ENCODE assay signal across 8 cellular contexts in the genomic region with DNA sequence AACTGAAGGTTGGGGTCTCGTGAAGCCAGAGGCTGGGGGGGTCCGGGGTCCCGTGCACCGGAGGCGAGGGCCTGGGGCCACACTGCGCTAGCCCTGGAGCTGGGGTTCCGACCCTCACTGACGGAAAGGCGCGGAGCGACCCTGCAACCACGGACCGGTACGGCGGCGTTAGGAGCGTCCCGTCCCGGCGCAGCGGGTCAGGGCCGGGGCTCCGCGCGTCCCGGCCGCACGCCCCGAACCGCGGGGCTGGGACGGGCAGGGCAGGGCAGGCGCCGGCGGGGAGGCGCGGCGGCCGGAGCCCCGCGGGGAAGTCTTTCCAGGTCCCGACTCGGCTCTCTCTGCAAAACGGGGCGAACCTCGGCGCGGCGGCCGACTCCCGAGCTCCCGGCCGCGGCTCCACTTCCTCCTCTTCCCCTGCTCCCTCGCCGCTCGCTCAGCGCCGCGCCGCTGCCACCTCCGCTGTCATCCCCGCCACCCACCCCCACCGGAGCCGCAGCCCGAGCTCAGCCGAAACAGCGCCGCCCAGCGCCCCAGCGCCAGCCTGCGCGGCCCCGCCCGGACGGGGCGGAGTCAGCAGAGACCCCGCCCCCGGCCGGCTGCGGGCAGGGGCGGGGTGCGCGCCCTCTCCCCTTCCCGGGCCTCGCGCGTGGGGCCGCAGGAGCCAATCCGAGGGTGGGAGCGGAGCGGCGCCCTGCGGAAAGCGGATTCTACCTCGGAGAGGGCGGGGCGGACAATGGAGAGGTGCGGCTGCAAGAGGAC. TPM values are rescaled to one million over a fixed set of nuclear protein-coding genes. Genes with fewer than 3 reads are reported as not detected.
DNase-seq lines count a peak whose midpoint lies in the region; ATAC-seq and TF ChIP-seq lines count a peak whose summit lies in the region.

TSS of gene GDPD5 (minus strand) at position 509 of the 759 bp plus-strand sequence. CDS start 48,206 bp downstream, outside the sequence.

- peaks cover 51% of the 10 kb centered on the region for H3K27me3 Mint-ChIP-seq in nephron progenitor cell (ENCODE audit: low read depth, poor library complexity)
- H3K27me3 Mint-ChIP-seq in stimulated activated naive CD8-positive, alpha-beta T cell treated with anti-CD3 and anti-CD28 coated beads, Interleukin-15, Interleukin-2, amounts not matched to agents 100 ng/mL and 50 ng/mL, for 24 hours = peaks cover 11% of the 10 kb centered on the region

- no peaks in the 10 kb centered on the region for H3K9me3 Mint-ChIP-seq in nephron progenitor cell
- no peaks in the 10 kb centered on the region for H3K9me3 Mint-ChIP-seq in stimulated activated naive CD8-positive, alpha-beta T cell treated with anti-CD3 and anti-CD28 coated beads, Interleukin-15, Interleukin-2, amounts not matched to agents 100 ng/mL and 50 ng/mL, for 24 hours

- TF ChIP-seq CTCF in fibroblast of the aortic adventitia (IDR thresholded peaks at IDR 0.05; ENCODE audit: insufficient read depth, low read length) = peak; percentile 41
- no peak for TF ChIP-seq CTCF in nephron progenitor cell (IDR thresholded peaks at IDR 0.05)

- no peak within 1 kb of the TSS for H3K27ac Mint-ChIP-seq in nephron progenitor cell
- no peak within 1 kb of the TSS for H3K27ac Mint-ChIP-seq in stimulated activated naive CD8-positive, alpha-beta T cell treated with anti-CD3 and anti-CD28 coated beads, Interleukin-15, Interleukin-2, amounts not matched to agents 100 ng/mL and 50 ng/mL, for 24 hours

- peak within 1 kb of the TSS; percentile 84 for H3K4me3 Mint-ChIP-seq in nephron progenitor cell
- peak within 1 kb of the TSS; percentile 76 for H3K4me3 Mint-ChIP-seq in stimulated activated naive CD8-positive, alpha-beta T cell treated with anti-CD3 and anti-CD28 coated beads, Interleukin-15, Interleukin-2, amounts not matched to agents 100 ng/mL and 50 ng/mL, for 24 hours

- peaks cover 50% of the 10 kb centered on the region for H3K4me1 Mint-ChIP-seq in nephron progenitor cell
- peaks cover 20% of the 10 kb centered on the region for H3K4me1 Mint-ChIP-seq in stimulated activated naive CD8-positive, alpha-beta T cell treated with anti-CD3 and anti-CD28 coated beads, Interleukin-15, Interleukin-2, amounts not matched to agents 100 ng/mL and 50 ng/mL, for 24 hours (ENCODE audit: low read depth)

- H3K4me3 ChIP-seq in fibroblast of the aortic adventitia (ENCODE audit: low read depth, low read length) = peak within 1 kb of the TSS; percentile 88

- H3K9me3 ChIP-seq in KOPT-K1 (ENCODE audit: insufficient read depth, low read length, poor library complexity, severe bottlenecking) = no peaks in the 10 kb centered on the region

- peak; percentile 75 for ATAC-seq in GM21723 (IDR thresholded peaks at IDR 0.05; ENCODE audit: unreplicated experiment)

- peak within 1 kb of the TSS; percentile 65 for H3K27ac ChIP-seq in KOPT-K1 (ENCODE audit: low read depth, low read length, poor library complexity, severe bottlenecking)

- no peaks in the 10 kb centered on the region for H3K36me3 Mint-ChIP-seq in nephron progenitor cell (ENCODE audit: low read depth)
- no peaks in the 10 kb centered on the region for H3K36me3 Mint-ChIP-seq in stimulated activated naive CD8-positive, alpha-beta T cell treated with anti-CD3 and anti-CD28 coated beads, Interleukin-15, Interleukin-2, amounts not matched to agents 100 ng/mL and 50 ng/mL, for 24 hours (ENCODE audit: low read depth)

- no peaks in the 10 kb centered on the region for H3K36me3 ChIP-seq in KOPT-K1 (ENCODE audit: insufficient read depth, low read length)

- DNase-seq in DMS79 (lab: John Stamatoyannopoulos, UW) = peak; percentile 85
- peak; percentile 92 for DNase-seq in RPMI8226
- peak; percentile 71 to 82 for DNase-seq in activated T-helper 1 cell treated with anti-CD3 and anti-CD28 coated beads, Interleukin-2, amount 50 U/mL, for 16 hours (ENCODE audit: low read depth in 1 of 2, low spot score in 1 of 2)
- peak; percentile 65 for DNase-seq in fibroblast of the aortic adventitia (ENCODE audit: low read depth)
- peak; percentile 86 for DNase-seq in nephron progenitor cell

RNA-seq across cellular contexts. Expression of gene GDPD5, which starts in this region (rescaled TPM):
- 5.3 and 12.4 TPM in 2 replicates for total RNA-seq in fibroblast of the aortic adventitia (ENCODE audit: low replicate concordance)

Comparison
In these comparisons a context has a peak if more than half of its experiments do, and no peak if none do; other contexts are left out.
1. Peak in every context shown above with its lines: DNase-seq, ATAC-seq, H3K4me3 ChIP-seq and H3K27ac ChIP-seq.